22 cellular contexts compared by ENCODE assay signal in genomic region chr6:127317275-127318128, GRCh38. TPM values are rescaled to one million over a fixed set of nuclear protein-coding genes. Genes with fewer than 3 reads are reported as not detected.
A peak's percentile ranks its signal among the peaks of the same experiment; 100 is the strongest.
DNase-seq lines count a peak whose midpoint lies in the region; ATAC-seq and TF ChIP-seq lines count a peak whose summit lies in the region.
"Had no signal": no experiment of that assay in that cellular context is flagged by ENCODE, and none has a peak within 500 bp of the region (broad histone marks: within the 10 kb centered on the region; RNA-seq: fewer than 3 reads in every experiment).

No MANE protein-coding gene starts in this region.

- H3K27me3 ChIP-seq in right lobe of liver = no peaks in the 10 kb centered on the region
- H3K27me3 ChIP-seq: BE2C had no signal

- H3K4me3 Mint-ChIP-seq in activated naive CD8-positive, alpha-beta T cell = no peak overlapping the region
- H3K4me3 Mint-ChIP-seq in activated naive CD8-positive, alpha-beta T cell treated with anti-CD3 and anti-CD28 coated beads for 36 hours = no peak overlapping the region
- no peak overlapping the region for H3K4me3 Mint-ChIP-seq in T-helper 17 cell
- H3K4me3 Mint-ChIP-seq in stimulated activated effector memory CD8-positive, alpha-beta T cell treated with anti-CD3 and anti-CD28 coated beads, Interleukin-12 subunit alpha, Interleukin-12 subunit beta, amount 100 ng/mL, for 72 hours = no peak overlapping the region
- H3K4me3 Mint-ChIP-seq: activated naive CD4-positive, alpha-beta T cell treated with anti-CD3 and anti-CD28 coated beads for 36 hours; activated T-cell treated with anti-CD3 and anti-CD28 coated beads, Interleukin-2, amount 50 U/mL, for 4 hours had no signal

- H3K9me3 Mint-ChIP-seq in activated naive CD8-positive, alpha-beta T cell (ENCODE audit: low read depth) = no peaks in the 10 kb centered on the region
- H3K9me3 Mint-ChIP-seq in activated naive CD8-positive, alpha-beta T cell treated with anti-CD3 and anti-CD28 coated beads for 36 hours = no peaks in the 10 kb centered on the region
- no peaks in the 10 kb centered on the region for H3K9me3 Mint-ChIP-seq in stimulated activated effector memory CD8-positive, alpha-beta T cell treated with anti-CD3 and anti-CD28 coated beads, Interleukin-12 subunit alpha, Interleukin-12 subunit beta, amount 100 ng/mL, for 72 hours
- H3K9me3 Mint-ChIP-seq: activated naive CD4-positive, alpha-beta T cell treated with anti-CD3 and anti-CD28 coated beads for 36 hours; activated T-cell treated with anti-CD3 and anti-CD28 coated beads, Interleukin-2, amount 50 U/mL, for 4 hours had no signal

- H3K4me1 Mint-ChIP-seq in activated naive CD8-positive, alpha-beta T cell (ENCODE audit: low read depth) = peaks cover 22% of the 10 kb centered on the region
- H3K4me1 Mint-ChIP-seq in activated naive CD8-positive, alpha-beta T cell treated with anti-CD3 and anti-CD28 coated beads for 36 hours = peaks cover 17% of the 10 kb centered on the region
- H3K4me1 Mint-ChIP-seq in T-helper 17 cell = peaks cover 16% of the 10 kb centered on the region
- peaks cover 7% of the 10 kb centered on the region for H3K4me1 Mint-ChIP-seq in stimulated activated effector memory CD8-positive, alpha-beta T cell treated with anti-CD3 and anti-CD28 coated beads, Interleukin-12 subunit alpha, Interleukin-12 subunit beta, amount 100 ng/mL, for 72 hours

- no peaks in the 10 kb centered on the region for H3K27me3 Mint-ChIP-seq in activated naive CD8-positive, alpha-beta T cell
- H3K27me3 Mint-ChIP-seq in activated naive CD8-positive, alpha-beta T cell treated with anti-CD3 and anti-CD28 coated beads for 36 hours = no peaks in the 10 kb centered on the region
- no peaks in the 10 kb centered on the region for H3K27me3 Mint-ChIP-seq in T-helper 17 cell

- ATAC-seq in T-helper 17 cell (no peak), right lobe of liver (peak; percentile 80 to 90 (median 86)), HG03521 (IDR thresholded peaks at IDR 0.05; ENCODE audit: unreplicated experiment) (no peak)
- ATAC-seq in stimulated activated effector memory CD8-positive, alpha-beta T cell treated with anti-CD3 and anti-CD28 coated beads, Interleukin-12 subunit alpha, Interleukin-12 subunit beta, amount 100 ng/mL, for 72 hours = no peak
- ATAC-seq: activated T-cell treated with anti-CD3 and anti-CD28 coated beads, Interleukin-2, amount 50 U/mL, for 4 hours; HCT116 had no signal

- no peaks in the 10 kb centered on the region for H3K9me3 ChIP-seq in T-helper 17 cell (ENCODE audit: control insufficient read depth, low read length, poor library complexity, severe bottlenecking)
- no peaks in the 10 kb centered on the region for H3K9me3 ChIP-seq in right lobe of liver
- H3K9me3 ChIP-seq: BE2C had no signal

- no peak for TF ChIP-seq POLR2A in right lobe of liver (IDR thresholded peaks at IDR 0.05)

- 29% methylated on average over 6 of the region's 6 CpGs for WGBS in right lobe of liver (ENCODE audit: insufficient coverage, low coverage, low lambda C conversion rate, missing lambda C conversion rate)

- DNase-seq in activated naive CD8-positive, alpha-beta T cell treated with anti-CD3 and anti-CD28 coated beads for 36 hours = no peak
- DNase-seq in T-helper 17 cell = no peak
- no peak for DNase-seq in right lobe of liver
- no peak for DNase-seq in COLO668 (lab: John Stamatoyannopoulos, UW; ENCODE audit: unreplicated experiment)
- no peak for DNase-seq in LoVo (ENCODE audit: low spot score)
- no peak for DNase-seq in stimulated activated effector memory CD8-positive, alpha-beta T cell treated with anti-CD3 and anti-CD28 coated beads, Interleukin-12 subunit alpha, Interleukin-12 subunit beta, amount 100 ng/mL, for 72 hours (ENCODE audit: low spot score in 2 of 2)
- DNase-seq: activated CD4-positive, alpha-beta T cell treated with anti-CD3 and anti-CD28 coated beads for 48 hours; activated naive CD4-positive, alpha-beta T cell treated with anti-CD3 and anti-CD28 coated beads for 36 hours; activated T-cell treated with anti-CD3 and anti-CD28 coated beads, Interleukin-2, amount 50 U/mL, for 4 hours; BE2C; central memory CD4-positive, alpha-beta T cell; EL; islet precursor cell; KBM-7; mammary epithelial cell; NCI-H510A; stimulated activated CD4-positive, alpha-beta T cell treated with anti-CD3 and anti-CD28 coated beads, Interleukin-1b, Interleukin-23, amount 100 ng/mL, for 48 hours; substantia nigra had no signal

- peak overlapping the region; percentile 72 for H3K27ac Mint-ChIP-seq in activated naive CD8-positive, alpha-beta T cell
- H3K27ac Mint-ChIP-seq in activated naive CD8-positive, alpha-beta T cell treated with anti-CD3 and anti-CD28 coated beads for 36 hours = no peak overlapping the region
- peak overlapping the region; percentile 87 for H3K27ac Mint-ChIP-seq in T-helper 17 cell
- H3K27ac Mint-ChIP-seq in stimulated activated effector memory CD8-positive, alpha-beta T cell treated with anti-CD3 and anti-CD28 coated beads, Interleukin-12 subunit alpha, Interleukin-12 subunit beta, amount 100 ng/mL, for 72 hours = no peak overlapping the region
- H3K27ac Mint-ChIP-seq: activated naive CD4-positive, alpha-beta T cell treated with anti-CD3 and anti-CD28 coated beads for 36 hours had no signal

- peaks cover 11% of the 10 kb centered on the region for H3K36me3 Mint-ChIP-seq in activated naive CD8-positive, alpha-beta T cell
- H3K36me3 Mint-ChIP-seq in activated naive CD8-positive, alpha-beta T cell treated with anti-CD3 and anti-CD28 coated beads for 36 hours = peaks cover 25% of the 10 kb centered on the region
- peaks cover 8% of the 10 kb centered on the region for H3K36me3 Mint-ChIP-seq in T-helper 17 cell (ENCODE audit: low read depth)
- H3K36me3 Mint-ChIP-seq in stimulated activated effector memory CD8-positive, alpha-beta T cell treated with anti-CD3 and anti-CD28 coated beads, Interleukin-12 subunit alpha, Interleukin-12 subunit beta, amount 100 ng/mL, for 72 hours = peaks cover 57% of the 10 kb centered on the region

- H3K4me1 ChIP-seq in right lobe of liver = no peaks in the 10 kb centered on the region
- H3K4me1 ChIP-seq: BE2C had no signal

- TF ChIP-seq CTCF in right lobe of liver (IDR thresholded peaks at IDR 0.05) = no peak

- no peak overlapping the region for H3K4me3 ChIP-seq in right lobe of liver
- H3K4me3 ChIP-seq: skin epidermis had no signal

- peak overlapping the region in 2 of 3 donors; percentile 0 to 16 for H3K27ac ChIP-seq in right lobe of liver
- H3K27ac ChIP-seq: skin epidermis had no signal

- peaks cover 0 to 12% (median 7%) of the 10 kb centered on the region in 4 donors for H3K36me3 ChIP-seq in right lobe of liver

- intact Hi-C loops in right lobe of liver (cut with DNase I) = no loop called here

RNA-seq across cellular contexts. Expression of gene ECHDC1, which starts 25.9 kb away (rescaled TPM):
- 10 to 100 TPM; 61.7 to 64.1 TPM for total RNA-seq in activated naive CD8-positive, alpha-beta T cell treated with anti-CD3 and anti-CD28 coated beads for 36 hours
- total RNA-seq in T-helper 17 cell (10 to 100 TPM; 17.7 to 20.4 TPM), right lobe of liver (10 to 100 TPM; 41.3 to 51.7 (median 45.7) TPM)

RNA-seq across cellular contexts. Expression of gene RNF146, which starts 50.8 kb away (rescaled TPM):
- total RNA-seq in activated naive CD8-positive, alpha-beta T cell treated with anti-CD3 and anti-CD28 coated beads for 36 hours = 10 to 100 TPM; 11.2 to 13.1 TPM
- total RNA-seq in T-helper 17 cell (10 to 100 TPM; 14.6 to 14.8 TPM), right lobe of liver (10 to 100 TPM; 12.8 to 19.5 (median 14.9) TPM)

Comparison
In these comparisons a context has a peak if more than half of its experiments do, and no peak if none do; other contexts are left out.
1. H3K27ac Mint-ChIP-seq: peak in activated naive CD8-positive, alpha-beta T cell (single experiment) and T-helper 17 cell (single experiment); none in activated naive CD8-positive, alpha-beta T cell treated with anti-CD3 and anti-CD28 coated beads for 36 hours (single experiment) and stimulated activated effector memory CD8-positive, alpha-beta T cell treated with anti-CD3 and anti-CD28 coated beads, Interleukin-12 subunit alpha, Interleukin-12 subunit beta, amount 100 ng/mL, for 72 hours (single experiment).
2. ATAC-seq: peak in right lobe of liver (4 of 4); none in T-helper 17 cell (single experiment), HG03521 (single experiment) and stimulated activated effector memory CD8-positive, alpha-beta T cell treated with anti-CD3 and anti-CD28 coated beads, Interleukin-12 subunit alpha, Interleukin-12 subunit beta, amount 100 ng/mL, for 72 hours (single experiment).